Comparison of ENCODE assay signal across 2 cellular contexts in the genomic region with DNA sequence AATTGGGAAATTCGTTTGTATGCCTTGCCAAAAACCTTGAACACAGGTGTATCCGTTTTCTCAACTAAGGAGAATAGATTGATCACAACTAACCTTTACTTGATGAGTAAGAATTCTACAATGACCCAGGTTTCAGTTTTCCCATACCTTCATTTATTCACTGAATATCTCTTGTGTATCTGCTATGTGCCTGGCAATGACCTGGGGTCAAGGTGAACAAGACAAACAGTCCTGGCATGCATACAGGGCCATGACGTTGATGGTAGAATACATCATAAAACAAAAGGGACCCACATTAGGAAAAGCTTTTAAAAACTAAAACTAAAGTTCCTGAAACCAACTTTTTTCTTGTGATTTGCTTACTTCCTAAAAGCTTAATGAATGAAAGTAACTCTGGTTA.
TF ChIP-seq lines count a peak whose summit lies in the region.

No MANE protein-coding gene starts in this region.

TF ChIP-seq in liver, 16 proteins besides CTCF, POLR2A, EP300 and RAD21 (continued from another document):
- no peak for TF ChIP-seq EGR1 (IDR thresholded peaks at IDR 0.05; ENCODE audit: low read depth in 2 of 2)
- peak; percentile 35 to 53 for TF ChIP-seq HNF4A (conservative IDR thresholded peaks at IDR 0.05)
- TF ChIP-seq RXRA (IDR thresholded peaks at IDR 0.05), result peak; percentile 27 to 62
- no peak for TF ChIP-seq YY1 (IDR thresholded peaks at IDR 0.05)
TF ChIP-seq in liver: peak in this region for 2.

TF ChIP-seq in HepG2, 621 proteins besides CTCF, POLR2A, EP300 and RAD21 (continued from another document):
- TF ChIP-seq AKAP8 (CRISPR knock-in tag; IDR thresholded peaks at IDR 0.05) (no peak), ATF1 (CRISPR knock-in tag; IDR thresholded peaks at IDR 0.05) (no peak)
